In genomic region chr14:74843653-74844052, GRCh38 we compare ENCODE assay signal across 20 cellular contexts. TPM values are rescaled to one million over a fixed set of nuclear protein-coding genes. Genes with fewer than 3 reads are reported as not detected.
A peak's percentile ranks its signal among the peaks of the same experiment; 100 is the strongest.
DNase-seq lines count a peak whose midpoint lies in the region; ATAC-seq and TF ChIP-seq lines count a peak whose summit lies in the region.
"Had no signal": no experiment of that assay in that cellular context is flagged by ENCODE, and none has a peak within 500 bp of the region (broad histone marks: within the 10 kb centered on the region; RNA-seq: fewer than 3 reads in every experiment).

No MANE protein-coding gene starts in this region.

- TF ChIP-seq POLR2A in breast epithelium (IDR thresholded peaks at IDR 0.05) (no peak), prostate gland (IDR thresholded peaks at IDR 0.05) (no peak)

- ATAC-seq in activated B cell treated with CpG ODN at 0.5 μM for 24 hours (ENCODE audit: low read depth) (no peak), HG02981 (IDR thresholded peaks at IDR 0.05; ENCODE audit: unreplicated experiment) (no peak), HG03175 (IDR thresholded peaks at IDR 0.05; ENCODE audit: unreplicated experiment) (no peak)

- H3K27me3 ChIP-seq in breast epithelium (no peaks in the 10 kb centered on the region), left ventricle myocardium inferior (ENCODE audit: low read depth) (no peaks in the 10 kb centered on the region), subcutaneous abdominal adipose tissue (ENCODE audit: control insufficient read depth in 5 of 5, insufficient read depth in 4 of 5, low read length in 5 of 5) (no peaks in the 10 kb centered on the region), prostate gland (replicated peaks; ENCODE audit: insufficient read depth) (no peaks in the 10 kb centered on the region)
- H3K27me3 ChIP-seq: MG63 had no signal

- H3K36me3 ChIP-seq in breast epithelium = no peaks in the 10 kb centered on the region
- peaks cover 6% of the 10 kb centered on the region for H3K36me3 ChIP-seq in left ventricle myocardium inferior
- H3K36me3 ChIP-seq in subcutaneous abdominal adipose tissue (ENCODE audit: control insufficient read depth in 5 of 5, insufficient read depth in 5 of 5, low read length in 5 of 5) = peaks cover 0 to 5% (median 5%) of the 10 kb centered on the region in 5 donors
- no peaks in the 10 kb centered on the region for H3K36me3 ChIP-seq in prostate gland
- H3K36me3 ChIP-seq: MG63 had no signal

- intact Hi-C loops in MCF 10A (cut with micrococcal nuclease) (no loop called here), breast epithelium (cut with DNase I; ENCODE audit: low total_unique reads) (no loop called here), activated B cell treated with CpG ODN at 0.5 μM for 24 hours (cut with micrococcal nuclease) (loop anchor here (5.0 kb wide), 1 partner anchor 81 kb away; the partner anchor contains the start of gene YLPM1), left ventricle myocardium inferior (cut with micrococcal nuclease) (no loop called here), prostate gland (cut with DNase I) (no loop called here)

- H3K4me3 Mint-ChIP-seq in MCF 10A (ENCODE audit: unreplicated experiment) (no peak overlapping the region), activated B cell treated with CpG ODN at 0.5 μM for 24 hours (no peak overlapping the region)
- H3K4me3 Mint-ChIP-seq: activated T-helper 1 cell treated with anti-CD3 and anti-CD28 coated beads, Interleukin-12 subunit alpha, Interleukin-12 subunit beta, Interleukin-2, Interleukin-4 antibody, amounts not matched to agents 30 ng/mL and 10 ng/mL and 1 ng/mL, durations not matched to agents 14 hours and 24 hours and 36 hours; brain had no signal

- CTCF ChIA-PET in MCF 10A (lab: Yijun Ruan, JAX) (no interaction called here), activated B cell treated with CpG ODN at 0.5 μM for 24 hours (lab: Charles Lee) (interaction anchor here (1.1 to 2.0 kb wide), 2 partner anchors 18 to 61 kb away, joined by 4 to 14 read pairs; no protein-coding TSS in a partner anchor)

- H3K9me3 Mint-ChIP-seq in MCF 10A (ENCODE audit: unreplicated experiment) (no peaks in the 10 kb centered on the region), activated B cell treated with CpG ODN at 0.5 μM for 24 hours (no peaks in the 10 kb centered on the region)
- H3K9me3 Mint-ChIP-seq: activated T-helper 1 cell treated with anti-CD3 and anti-CD28 coated beads, Interleukin-12 subunit alpha, Interleukin-12 subunit beta, Interleukin-2, Interleukin-4 antibody, amounts not matched to agents 30 ng/mL and 10 ng/mL and 1 ng/mL, durations not matched to agents 14 hours and 24 hours and 36 hours; brain had no signal

- DNase-seq in MCF 10A (ENCODE audit: unreplicated experiment) (no peak), breast epithelium (ENCODE audit: low spot score in 2 of 2) (no peak), activated B cell treated with CpG ODN at 0.5 μM for 24 hours (no peak), left ventricle myocardium inferior (no peak), prostate gland (ENCODE audit: low spot score) (no peak)
- DNase-seq: MG63; midbrain; NCI-H2171; psoas muscle; stimulated activated CD4-positive, alpha-beta T cell treated with anti-CD3 and anti-CD28 coated beads, Interleukin-1b, Interleukin-23, amount 100 ng/mL, for 48 hours had no signal

- POLR2A ChIA-PET in MCF 10A (lab: Yijun Ruan, JAX) = interaction anchor here (0.7 to 1.4 kb wide), 2 partner anchors 9 to 89 kb away, joined by 3 to 4 read pairs; no protein-coding TSS in a partner anchor
- POLR2A ChIA-PET in activated B cell treated with CpG ODN at 0.5 μM for 24 hours (lab: Charles Lee) = no interaction called here

- H3K27me3 Mint-ChIP-seq in MCF 10A (ENCODE audit: insufficient read depth, unreplicated experiment) (no peaks in the 10 kb centered on the region), activated B cell treated with CpG ODN at 0.5 μM for 24 hours (no peaks in the 10 kb centered on the region)
- H3K27me3 Mint-ChIP-seq: brain had no signal

- H3K27ac ChIP-seq in breast epithelium (no peak overlapping the region), left ventricle myocardium inferior (replicated peaks) (peak overlapping the region; percentile 9), subcutaneous abdominal adipose tissue (ENCODE audit: low read depth, low read length) (peak overlapping the region; percentile 79), prostate gland (no peak overlapping the region)
- H3K27ac ChIP-seq: HL-60, psoas muscle had no signal

- H3K4me3 ChIP-seq in breast epithelium (no peak overlapping the region), left ventricle myocardium inferior (no peak overlapping the region), subcutaneous abdominal adipose tissue (ENCODE audit: low read depth in 1 of 5, low read length in 5 of 5) (no peak overlapping the region), prostate gland (no peak overlapping the region)
- H3K4me3 ChIP-seq: MG63, psoas muscle had no signal

- peaks cover 9% of the 10 kb centered on the region for H3K4me1 Mint-ChIP-seq in MCF 10A (ENCODE audit: insufficient read depth, unreplicated experiment)
- peaks cover 37% of the 10 kb centered on the region for H3K4me1 Mint-ChIP-seq in activated B cell treated with CpG ODN at 0.5 μM for 24 hours

- H3K36me3 Mint-ChIP-seq in MCF 10A (ENCODE audit: insufficient read depth, unreplicated experiment) (peaks cover 31% of the 10 kb centered on the region), activated B cell treated with CpG ODN at 0.5 μM for 24 hours (ENCODE audit: low read depth) (no peaks in the 10 kb centered on the region)
- H3K36me3 Mint-ChIP-seq: brain had no signal

- H3K4me1 ChIP-seq in breast epithelium (no peaks in the 10 kb centered on the region), left ventricle myocardium inferior (no peaks in the 10 kb centered on the region), subcutaneous abdominal adipose tissue (ENCODE audit: control insufficient read depth in 5 of 5, insufficient read depth in 5 of 5, low read length in 5 of 5) (peaks cover 5 to 51% (median 33%) of the 10 kb centered on the region in 5 donors), prostate gland (replicated peaks) (peaks cover 4% of the 10 kb centered on the region)
- H3K4me1 ChIP-seq: psoas muscle had no signal

- no peak for TF ChIP-seq CTCF in MCF 10A (IDR thresholded peaks at IDR 0.05; ENCODE audit: unreplicated experiment)
- TF ChIP-seq CTCF in breast epithelium (IDR thresholded peaks at IDR 0.05) = no peak
- TF ChIP-seq CTCF in activated B cell treated with CpG ODN at 0.5 μM for 24 hours (IDR thresholded peaks at IDR 0.05) = no peak
- peak; percentile 19 for TF ChIP-seq CTCF in left ventricle myocardium inferior (IDR thresholded peaks at IDR 0.05; ENCODE audit: borderline replicate concordance)
- TF ChIP-seq CTCF in prostate gland (IDR thresholded peaks at IDR 0.05) = no peak

- H3K27ac Mint-ChIP-seq in MCF 10A (ENCODE audit: low read depth, unreplicated experiment) = peak overlapping the region; percentile 16
- H3K27ac Mint-ChIP-seq in activated B cell treated with CpG ODN at 0.5 μM for 24 hours = peak overlapping the region; percentile 7
- H3K27ac Mint-ChIP-seq: activated T-helper 1 cell treated with anti-CD3 and anti-CD28 coated beads, Interleukin-12 subunit alpha, Interleukin-12 subunit beta, Interleukin-2, Interleukin-4 antibody, amounts not matched to agents 30 ng/mL and 10 ng/mL and 1 ng/mL, durations not matched to agents 14 hours and 24 hours and 36 hours had no signal

- H3K9me3 ChIP-seq in breast epithelium (no peaks in the 10 kb centered on the region), left ventricle myocardium inferior (replicated peaks) (no peaks in the 10 kb centered on the region), subcutaneous abdominal adipose tissue (ENCODE audit: control insufficient read depth in 5 of 5, low read length in 5 of 5) (no peaks in the 10 kb centered on the region), prostate gland (no peaks in the 10 kb centered on the region)
- H3K9me3 ChIP-seq: MG63, psoas muscle had no signal

- BruUV-seq in MCF 10A (replicated peaks; lab: Mats Ljungman, UMichigan) = no TSS peak

- peak overlapping the region in 1 of 5 donors; percentile 38 for H3K9ac ChIP-seq in subcutaneous abdominal adipose tissue (ENCODE audit: low read length in 5 of 5)

RNA-seq across cellular contexts. Expression of gene PROX2, which starts 32.3 kb away (rescaled TPM):
- total RNA-seq in MCF 10A (2022) (not detected in 2 replicates), breast epithelium (not detected), activated B cell treated with CpG ODN at 0.5 μM for 24 hours (0.07 TPM in 1 of 2 replicates, not detected in the other), left ventricle myocardium inferior (not detected), prostate gland (not detected)
- total RNA-seq: activated T-helper 1 cell treated with anti-CD3 and anti-CD28 coated beads, Interleukin-12 subunit alpha, Interleukin-12 subunit beta, Interleukin-2, Interleukin-4 antibody, amounts not matched to agents 30 ng/mL and 10 ng/mL and 1 ng/mL, durations not matched to agents 14 hours and 24 hours and 36 hours; endothelial cell of umbilical vein; G401; H4; psoas muscle; urinary bladder had no signal

RNA-seq across cellular contexts. Expression of gene DLST, which starts 38.1 kb away (rescaled TPM):
- total RNA-seq in MCF 10A (2022) (114 and 139 TPM in 2 replicates), breast epithelium (100 to 1,000 TPM in 1 of 3 donors, 10 to 100 TPM in 2; 73.4 to 104 (median 76.1) TPM), activated B cell treated with CpG ODN at 0.5 μM for 24 hours (73.1 and 90.4 TPM in 2 replicates), left ventricle myocardium inferior (230 TPM), prostate gland (10 to 100 TPM; 44.9 to 93.0 TPM)

Comparison
In these comparisons a context has a peak if more than half of its experiments do, and no peak if none do; other contexts are left out.
1. H3K27ac ChIP-seq: peak in left ventricle myocardium inferior (single experiment) and subcutaneous abdominal adipose tissue (single experiment); none in breast epithelium (0 of 2) and prostate gland (0 of 2).